9 cellular contexts compared by ENCODE assay signal in the genomic region with DNA sequence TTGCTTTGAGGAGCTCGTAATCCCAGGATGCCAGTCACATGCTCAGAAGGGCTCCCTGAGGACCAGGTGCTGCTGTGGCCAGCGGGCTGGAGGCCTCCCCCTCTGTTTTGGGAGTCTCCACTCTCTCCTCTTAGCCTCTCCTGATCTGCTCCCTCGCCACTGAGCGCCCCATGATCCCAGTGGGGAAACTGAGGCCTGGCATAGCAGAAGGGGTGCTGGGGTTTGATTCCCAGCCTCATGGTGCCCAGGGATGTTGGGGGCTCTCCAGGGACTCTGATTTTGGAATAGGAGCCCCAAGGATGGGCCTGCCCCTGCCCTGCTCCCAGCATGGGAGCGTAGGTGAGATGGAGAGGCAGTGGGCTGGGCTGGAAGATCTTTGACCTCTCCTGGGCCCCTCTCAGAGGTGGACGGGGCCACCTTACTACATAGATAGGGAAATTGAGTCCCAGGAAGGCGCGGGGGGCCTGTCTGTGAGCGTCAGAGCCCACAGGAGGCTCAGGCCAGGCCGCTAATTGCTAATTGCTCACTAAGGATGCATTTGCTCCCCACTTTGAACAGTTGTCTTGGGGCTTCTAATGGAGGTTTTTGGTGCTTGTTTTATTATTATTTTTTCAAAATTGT. TPM values are rescaled to one million over a fixed set of nuclear protein-coding genes. Genes with fewer than 3 reads are reported as not detected.
DNase-seq lines count a peak whose midpoint lies in the region; ATAC-seq and TF ChIP-seq lines count a peak whose summit lies in the region.
"Had no signal": no experiment of that assay in that cellular context is flagged by ENCODE, and none has a peak within 500 bp of the region (broad histone marks: within the 10 kb centered on the region; RNA-seq: fewer than 3 reads in every experiment).

No MANE protein-coding gene starts in this region.

- H3K27me3 ChIP-seq in left lung (no peaks in the 10 kb centered on the region), thymus (ENCODE audit: control insufficient read depth, insufficient read depth) (no peaks in the 10 kb centered on the region)

- H3K4me1 Mint-ChIP-seq in activated naive CD4-positive, alpha-beta T cell treated with anti-CD3 and anti-CD28 coated beads for 36 hours (ENCODE audit: low read depth): peaks cover 53% of the 10 kb centered on the region
- H3K4me1 Mint-ChIP-seq in activated CD8-positive, alpha-beta T cell treated with anti-CD3 and anti-CD28 coated beads, Interleukin-2, amount 10 ng/mL, durations not matched to agents 7 days and 5 days (ENCODE audit: low read depth): peaks cover 79% of the 10 kb centered on the region

- no peak for TF ChIP-seq POLR2A in GM18505 (IDR thresholded peaks at IDR 0.05; ENCODE audit: borderline replicate concordance, extremely low read depth, insufficient read depth, insufficient read length)

- H3K27ac ChIP-seq in left lung (peak overlapping the region; percentile 42 to 71), thymus (ENCODE audit: low read depth) (peak overlapping the region; percentile 43)
- H3K27ac ChIP-seq: parathyroid adenoma had no signal

- no peaks in the 10 kb centered on the region for H3K9me3 ChIP-seq in left lung
- no peaks in the 10 kb centered on the region for H3K9me3 ChIP-seq in thymus (ENCODE audit: control insufficient read depth)

- peak overlapping the region; percentile 94 for H3K27ac Mint-ChIP-seq in activated naive CD4-positive, alpha-beta T cell treated with anti-CD3 and anti-CD28 coated beads for 36 hours
- H3K27ac Mint-ChIP-seq in activated CD8-positive, alpha-beta T cell treated with anti-CD3 and anti-CD28 coated beads, Interleukin-2, amount 10 ng/mL, durations not matched to agents 7 days and 5 days: peak overlapping the region; percentile 98

- H3K4me1 ChIP-seq in left lung (peaks cover 15 to 84% of the 10 kb centered on the region in 2 donors), thymus (ENCODE audit: control insufficient read depth, insufficient read depth, low read length) (peaks cover 21% of the 10 kb centered on the region)
- H3K4me1 ChIP-seq: parathyroid adenoma had no signal

- H3K4me3 ChIP-seq in left lung (peak overlapping the region in 1 of 2 donors; percentile 49), thymus (ENCODE audit: low read length) (peak overlapping the region; percentile 52)

- ATAC-seq in activated CD8-positive, alpha-beta T cell treated with anti-CD3 and anti-CD28 coated beads, Interleukin-2, amount 10 ng/mL, durations not matched to agents 7 days and 5 days: no peak
- no peak for ATAC-seq in left lung
- ATAC-seq in GM19467 (IDR thresholded peaks at IDR 0.05; ENCODE audit: unreplicated experiment): no peak
- ATAC-seq in GM18505 (IDR thresholded peaks at IDR 0.05; ENCODE audit: unreplicated experiment): no peak

- no peak for TF ChIP-seq CTCF in left lung (IDR thresholded peaks at IDR 0.05)

- peaks cover 6% of the 10 kb centered on the region for H3K36me3 Mint-ChIP-seq in activated naive CD4-positive, alpha-beta T cell treated with anti-CD3 and anti-CD28 coated beads for 36 hours (ENCODE audit: low read depth)
- peaks cover 38% of the 10 kb centered on the region for H3K36me3 Mint-ChIP-seq in activated CD8-positive, alpha-beta T cell treated with anti-CD3 and anti-CD28 coated beads, Interleukin-2, amount 10 ng/mL, durations not matched to agents 7 days and 5 days (ENCODE audit: low read depth)

- intact Hi-C loops in activated naive CD4-positive, alpha-beta T cell treated with anti-CD3 and anti-CD28 coated beads for 36 hours (cut with micrococcal nuclease): loop anchor here (1.0 to 5.0 kb wide), 8 partner anchors 11 to 540 kb away; a partner anchor contains a TSS
- intact Hi-C loops in left lung (cut with DNase I): no loop called here

- H3K27me3 Mint-ChIP-seq in activated naive CD4-positive, alpha-beta T cell treated with anti-CD3 and anti-CD28 coated beads for 36 hours (ENCODE audit: low read depth): peaks cover 3% of the 10 kb centered on the region
- H3K27me3 Mint-ChIP-seq in activated CD8-positive, alpha-beta T cell treated with anti-CD3 and anti-CD28 coated beads, Interleukin-2, amount 10 ng/mL, durations not matched to agents 7 days and 5 days (ENCODE audit: low read depth): no peaks in the 10 kb centered on the region

- CTCF ChIA-PET in activated naive CD4-positive, alpha-beta T cell treated with anti-CD3 and anti-CD28 coated beads for 36 hours (lab: Charles Lee): interaction anchor here (0.6 to 3.4 kb wide), 8 partner anchors 9 to 93 kb away, joined by 3 to 30 read pairs (median 6); no protein-coding TSS in a partner anchor
- CTCF ChIA-PET in activated CD8-positive, alpha-beta T cell treated with anti-CD3 and anti-CD28 coated beads, Interleukin-2, amount 10 ng/mL, durations not matched to agents 7 days and 5 days (lab: Charles Lee): interaction anchor here (0.6 to 3.4 kb wide), 16 partner anchors 9 to 481 kb away, joined by 3 to 19 read pairs (median 5); a partner anchor contains a TSS

- DNase-seq in activated naive CD4-positive, alpha-beta T cell treated with anti-CD3 and anti-CD28 coated beads for 36 hours: no peak
- DNase-seq in activated naive CD4-positive, alpha-beta T cell treated with Interleukin-2 at 50 U/mL for 16 hours: no peak
- DNase-seq in activated CD8-positive, alpha-beta T cell treated with anti-CD3 and anti-CD28 coated beads, Interleukin-2, amount 10 ng/mL, durations not matched to agents 7 days and 5 days: no peak
- DNase-seq in left lung (no peak), HK-2 (ENCODE audit: unreplicated experiment) (no peak)

- H3K36me3 ChIP-seq in left lung: no peaks in the 10 kb centered on the region
- H3K36me3 ChIP-seq in thymus (ENCODE audit: control insufficient read depth, insufficient read depth): peaks cover 2% of the 10 kb centered on the region

- H3K9me3 Mint-ChIP-seq in activated naive CD4-positive, alpha-beta T cell treated with anti-CD3 and anti-CD28 coated beads for 36 hours: peaks cover 1% of the 10 kb centered on the region
- no peaks in the 10 kb centered on the region for H3K9me3 Mint-ChIP-seq in activated CD8-positive, alpha-beta T cell treated with anti-CD3 and anti-CD28 coated beads, Interleukin-2, amount 10 ng/mL, durations not matched to agents 7 days and 5 days (ENCODE audit: insufficient read depth)

- peak overlapping the region; percentile 86 for H3K4me3 Mint-ChIP-seq in activated naive CD4-positive, alpha-beta T cell treated with anti-CD3 and anti-CD28 coated beads for 36 hours
- peak overlapping the region; percentile 98 for H3K4me3 Mint-ChIP-seq in activated CD8-positive, alpha-beta T cell treated with anti-CD3 and anti-CD28 coated beads, Interleukin-2, amount 10 ng/mL, durations not matched to agents 7 days and 5 days

- POLR2A ChIA-PET in activated CD8-positive, alpha-beta T cell treated with anti-CD3 and anti-CD28 coated beads, Interleukin-2, amount 10 ng/mL, durations not matched to agents 7 days and 5 days (lab: Charles Lee): interaction anchor here (0.5 to 3.7 kb wide), 6 partner anchors 9 to 329 kb away, joined by 3 to 18 read pairs (median 5); no protein-coding TSS in a partner anchor

- 77% methylated on average over 10 of the region's 10 CpGs for WGBS in thymus

RNA-seq across cellular contexts. Expression of a gene that starts 0.5 kb away (rescaled TPM):
- total RNA-seq in activated naive CD4-positive, alpha-beta T cell treated with anti-CD3 and anti-CD28 coated beads for 36 hours: 10 to 100 TPM; 73.4 to 89.6 TPM
- total RNA-seq in activated CD8-positive, alpha-beta T cell treated with anti-CD3 and anti-CD28 coated beads, Interleukin-2, amount 10 ng/mL, durations not matched to agents 7 days and 5 days: 100 to 1,000 TPM; 214 to 225 TPM
- total RNA-seq in left lung: 100 to 1,000 TPM in 1 of 2 donors, 10 to 100 TPM in 1; 77.6 to 116 TPM
- polyA plus RNA-seq in thymus: 23.1 TPM
